In the genomic region with DNA sequence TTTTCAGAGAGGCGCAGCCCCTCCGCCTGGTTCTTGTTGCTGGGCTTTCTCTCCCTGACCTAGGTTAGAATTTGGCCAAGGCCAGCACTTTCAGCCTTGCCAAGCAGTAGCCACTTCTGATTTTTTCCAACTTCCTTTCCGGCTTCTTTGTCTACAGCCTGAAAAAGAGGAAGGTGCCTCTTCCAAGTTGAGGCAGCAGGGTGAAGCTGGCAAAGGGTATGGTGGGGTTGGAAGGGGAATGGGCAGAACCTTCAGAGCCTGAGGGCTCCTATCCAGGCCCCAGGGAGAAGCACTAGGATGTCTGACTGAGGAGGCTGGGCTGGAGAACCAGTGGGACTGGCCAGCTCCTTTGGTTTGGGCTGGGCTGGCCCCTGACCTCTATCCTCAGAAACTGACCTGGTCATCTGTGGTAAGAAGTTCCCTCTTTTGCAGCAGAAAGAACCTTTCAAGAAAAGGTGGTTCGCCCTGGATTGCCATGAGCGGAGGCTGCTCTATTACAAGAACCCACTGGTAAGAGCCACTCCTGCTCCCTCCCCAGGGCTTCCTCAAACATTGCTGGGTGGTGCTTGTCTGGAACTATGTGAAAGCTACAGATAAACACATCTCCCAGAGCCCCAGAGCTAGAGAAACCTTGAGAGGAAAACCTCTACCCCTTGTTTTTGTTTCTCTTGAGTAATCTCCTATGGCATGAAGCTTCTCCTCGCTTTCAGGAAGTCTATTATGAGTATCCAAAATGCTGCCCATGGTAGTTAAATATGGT, we compare ENCODE assay signal across 13 cellular contexts. TPM values are rescaled to one million over a fixed set of nuclear protein-coding genes. Genes with fewer than 3 reads are reported as not detected.
DNase-seq lines count a peak whose midpoint lies in the region; ATAC-seq and TF ChIP-seq lines count a peak whose summit lies in the region.
"Had no signal": no experiment of that assay in that cellular context is flagged by ENCODE, and none has a peak within 500 bp of the region (broad histone marks: within the 10 kb centered on the region; RNA-seq: fewer than 3 reads in every experiment).

No MANE protein-coding gene starts in this region.

- H3K4me1 ChIP-seq in Peyer's patch (peaks cover 0 to 22% (median 2%) of the 10 kb centered on the region in 4 donors), heart right ventricle (peaks cover 0 to 95% (median 28%) of the 10 kb centered on the region in 9 donors)

- H3K27me3 ChIP-seq in Peyer's patch (no peaks in the 10 kb centered on the region), heart right ventricle (no peaks in the 10 kb centered on the region)

- intact Hi-C loops in heart right ventricle (cut with DNase I) = no loop called here
- intact Hi-C loops in sciatic nerve (cut with DNase I) = no loop called here

- H3K27ac Mint-ChIP-seq in nephron progenitor cell = no peak overlapping the region

- TF ChIP-seq POLR2A in Peyer's patch (IDR thresholded peaks at IDR 0.05) = no peak

- H3K27me3 Mint-ChIP-seq in nephron progenitor cell (ENCODE audit: low read depth, poor library complexity) = peaks cover 29% of the 10 kb centered on the region

- H3K4me3 Mint-ChIP-seq in nephron progenitor cell = no peak overlapping the region
- H3K4me3 Mint-ChIP-seq: neural crest cell had no signal

- peaks cover 12% of the 10 kb centered on the region for H3K4me1 Mint-ChIP-seq in nephron progenitor cell

- DNase-seq in EH (ENCODE audit: low read depth) = peak; percentile 45
- no peak for DNase-seq in Peyer's patch
- DNase-seq in heart right ventricle = no peak
- no peak for DNase-seq in sciatic nerve (ENCODE audit: low spot score)
- no peak for DNase-seq in nephron progenitor cell
- no peak for DNase-seq in KG1 (lab: John Stamatoyannopoulos, UW)
- DNase-seq in activated CD4-positive, alpha-beta T cell treated with anti-CD3 and anti-CD28 coated beads, Interleukin-2, amount 50 U/mL, for 4 hours = no peak
- DNase-seq in T1000 (lab: John Stamatoyannopoulos, UW) = no peak
- DNase-seq: activated CD8-positive, alpha-beta memory T cell treated with anti-CD3 and anti-CD28 coated beads, Interleukin-2, amount 50 U/mL, for 4 hours; NCI-H1417; T-helper 2 cell had no signal

- WGBS in heart right ventricle, 2 donors = 77 to 84% methylated on average over 6 of the region's 6 CpGs

- peak overlapping the region in 3 of 4 donors; percentile 8 to 13 (median 12) for H3K27ac ChIP-seq in Peyer's patch
- H3K27ac ChIP-seq in heart right ventricle = peak overlapping the region; percentile 18 to 87 (median 60)

- no peak for TF ChIP-seq CTCF in Peyer's patch (IDR thresholded peaks at IDR 0.05)
- TF ChIP-seq CTCF in heart right ventricle (IDR thresholded peaks at IDR 0.05) = no peak
- no peak for TF ChIP-seq CTCF in nephron progenitor cell (IDR thresholded peaks at IDR 0.05)

- H3K4me3 ChIP-seq in Peyer's patch (no peak overlapping the region), heart right ventricle (peak overlapping the region in 4 of 10 donors; percentile 1 to 20 (median 16))
- H3K4me3 ChIP-seq: thoracic aorta had no signal

- H3K9me3 Mint-ChIP-seq in nephron progenitor cell = no peaks in the 10 kb centered on the region
- H3K9me3 Mint-ChIP-seq: neural crest cell had no signal

- ATAC-seq in heart right ventricle (peak in 6 of 8 donors; percentile 8 to 40 (median 24)), sciatic nerve (peak; percentile 50)

- H3K36me3 Mint-ChIP-seq in nephron progenitor cell (ENCODE audit: low read depth) = no peaks in the 10 kb centered on the region

- H3K9me3 ChIP-seq in Peyer's patch (no peaks in the 10 kb centered on the region), heart right ventricle (no peaks in the 10 kb centered on the region)
- H3K9me3 ChIP-seq: thoracic aorta had no signal

- H3K36me3 ChIP-seq in Peyer's patch (no peaks in the 10 kb centered on the region), heart right ventricle (peaks cover 0 to 17% (median 0%) of the 10 kb centered on the region in 9 donors)
- H3K36me3 ChIP-seq: thoracic aorta had no signal

RNA-seq across cellular contexts. Expression of a gene that starts 16.6 kb away (rescaled TPM):
- 10 to 100 TPM; 18.4 to 31.4 (median 24.5) TPM for total RNA-seq in Peyer's patch
- 1 to 10 TPM; 2.3 to 7.5 (median 4.5) TPM for total RNA-seq in heart right ventricle
- polyA plus RNA-seq in heart right ventricle = 1 to 10 TPM; 5.0 to 8.3 TPM
- total RNA-seq in sciatic nerve = 23.8 TPM

RNA-seq across cellular contexts. Expression of a gene that starts 32.5 kb away (rescaled TPM):
- total RNA-seq in Peyer's patch (10 to 100 TPM in 3 of 4 donors, 1 to 10 TPM in 1; 1.6 to 32.2 (median 13.6) TPM), heart right ventricle (10 to 100 TPM in 2 of 10 donors, 1 to 10 TPM in 8; 1.2 to 17.9 (median 4.0) TPM), sciatic nerve (26.9 TPM)
- polyA plus RNA-seq in heart right ventricle = 1 to 10 TPM; 3.4 to 4.3 TPM

RNA-seq across cellular contexts. Expression of a gene that starts 48.2 kb away (rescaled TPM):
- 10 to 100 TPM in 2 of 4 donors, 1 to 10 TPM in 2; 7.4 to 25.9 (median 11.5) TPM for total RNA-seq in Peyer's patch
- 10 to 100 TPM in 9 of 10 donors, 1 to 10 TPM in 1; 9.3 to 15.5 (median 13.8) TPM for total RNA-seq in heart right ventricle
- 10 to 100 TPM in 1 of 2 donors, 1 to 10 TPM in 1; 7.8 to 12.7 TPM for polyA plus RNA-seq in heart right ventricle
- total RNA-seq in sciatic nerve = 16.4 TPM
